8 cellular contexts compared by ENCODE assay signal in the genomic region with DNA sequence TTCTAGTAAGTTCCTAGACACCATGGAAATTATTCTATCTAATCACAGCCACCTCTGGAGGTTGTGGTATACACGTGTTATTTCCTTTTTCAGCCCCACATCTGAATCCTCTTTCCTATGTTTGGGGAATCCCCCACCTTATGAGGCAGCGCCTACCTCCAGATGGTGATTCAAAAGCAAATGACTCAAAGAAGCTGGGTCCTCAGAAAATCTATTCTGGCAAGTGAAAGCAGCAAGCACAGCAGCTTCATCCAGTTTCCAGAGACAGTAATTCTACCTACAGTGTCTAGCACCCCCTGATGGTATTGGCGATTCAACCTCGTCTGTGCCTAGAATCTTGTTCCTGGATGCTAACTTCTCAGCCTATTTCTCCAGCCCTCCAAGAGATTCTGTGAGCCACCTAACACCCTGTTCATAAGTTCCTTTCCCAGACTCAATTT. TPM values are rescaled to one million over a fixed set of nuclear protein-coding genes. Genes with fewer than 3 reads are reported as not detected.
DNase-seq lines count a peak whose midpoint lies in the region; ATAC-seq and TF ChIP-seq lines count a peak whose summit lies in the region.

No MANE protein-coding gene starts in this region.

- H3K27me3 ChIP-seq in prostate gland (replicated peaks; ENCODE audit: insufficient read depth), result no peaks in the 10 kb centered on the region

- no peak overlapping the region for H3K27ac ChIP-seq in prostate gland

- no peak overlapping the region for H3K4me3 ChIP-seq in prostate gland

- DNase-seq in 8988T (peak; percentile 15), NCI-H1092 treated with DMSO at 0.1 percent for 48 hours (lab: John Stamatoyannopoulos, UW) (peak; percentile 2), fibroblast of peridontal ligament (ENCODE audit: extremely low read depth) (peak; percentile 73), prostate gland (ENCODE audit: low spot score) (peak; percentile 32), ecto neural progenitor cell (ENCODE audit: low spot score) (no peak)
- peak; percentile 55 for DNase-seq in activated CD8-positive, alpha-beta memory T cell treated with anti-CD3 and anti-CD28 coated beads, Interleukin-2, amount 50 U/mL, for 4 hours

- no peaks in the 10 kb centered on the region for H3K4me1 ChIP-seq in prostate gland (replicated peaks)

- TF ChIP-seq CTCF in GM12873 (IDR thresholded peaks at IDR 0.05; ENCODE audit: insufficient read depth, low read depth, low read length, missing control alignments), result peak; percentile 78
- TF ChIP-seq CTCF in prostate gland (IDR thresholded peaks at IDR 0.05), result peak in 3 of 4 experiments; percentile 43 to 53 (median 48)

- intact Hi-C loops in prostate gland (cut with DNase I), result loop anchor here (5.0 kb wide), 1 partner anchor 123 kb away; no protein-coding TSS in a partner anchor

- 42% methylated on average over 4 of the region's 4 CpGs for WGBS in prostate gland

- H3K9me3 ChIP-seq in prostate gland, result no peaks in the 10 kb centered on the region

- ATAC-seq in HG02623 (IDR thresholded peaks at IDR 0.05; ENCODE audit: unreplicated experiment), result peak; percentile 84

- no peak for TF ChIP-seq POLR2A in prostate gland (IDR thresholded peaks at IDR 0.05)

- H3K36me3 ChIP-seq in prostate gland, result no peaks in the 10 kb centered on the region

RNA-seq across cellular contexts. Expression of gene STRBP, which starts 43.0 kb away (rescaled TPM):
- total RNA-seq in prostate gland, result 10 to 100 TPM; 20.1 to 24.5 TPM
